Comparison of ENCODE assay signal across 22 cellular contexts in the genomic region with DNA sequence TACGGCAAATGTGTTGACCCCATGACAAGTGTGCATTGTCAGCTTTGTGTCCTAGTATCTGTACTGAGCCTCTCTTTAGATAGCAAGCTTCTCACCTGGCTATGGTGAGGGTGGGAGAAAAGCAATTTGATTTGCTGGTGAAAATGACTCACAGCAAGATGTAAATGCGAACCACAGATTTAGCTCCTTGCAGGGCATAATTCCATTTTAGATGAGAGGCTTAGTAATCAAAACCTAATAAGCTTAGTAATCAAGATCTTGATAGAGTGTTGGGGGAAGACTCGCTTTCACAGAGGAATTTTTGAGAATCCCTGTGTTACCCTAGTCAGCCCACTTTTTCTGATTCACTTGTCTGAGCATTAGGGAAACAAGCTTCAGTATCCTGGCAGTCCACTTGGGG.
"Had no signal": no experiment of that assay in that cellular context is flagged by ENCODE, and none has a peak within 500 bp of the region (broad histone marks: within the 10 kb centered on the region; RNA-seq: fewer than 3 reads in every experiment).

No MANE protein-coding gene starts in this region.

- H2AFZ ChIP-seq: neural progenitor cell had no signal

- H3K27ac Mint-ChIP-seq: activated B cell treated with CpG ODN at 0.5 μM for 24 hours; activated CD4-positive, alpha-beta T cell treated with anti-CD3 and anti-CD28 coated beads for 36 hours; activated naive CD8-positive, alpha-beta T cell treated with anti-CD3 and anti-CD28 coated beads, Interleukin-2, amount 50 U/mL, for 24 hours; endodermal cell; naive thymus-derived CD4-positive, alpha-beta T cell; neural progenitor cell had no signal

- DNase-seq: activated B cell treated with CpG ODN at 0.5 μM for 24 hours; activated CD4-positive, alpha-beta T cell treated with anti-CD3 and anti-CD28 coated beads for 36 hours; activated CD4-positive, alpha-beta T cell treated with anti-CD3 and anti-CD28 coated beads, Interleukin-2, amount 50 U/mL, for 4 hours; activated naive CD4-positive, alpha-beta T cell treated with anti-CD3 and anti-CD28 coated beads, Interleukin-2, amount 50 U/mL, for 16 hours; activated naive CD8-positive, alpha-beta T cell treated with anti-CD3 and anti-CD28 coated beads, Interleukin-2, amount 50 U/mL, for 24 hours; activated T-cell treated with anti-CD3 and anti-CD28 coated beads, Interleukin-2, amount 50 U/mL, for 48 hours; anterior cingulate cortex; cerebellar nuclear complex; endodermal cell; foreskin fibroblast; kidney; lower lobe of right lung; naive thymus-derived CD4-positive, alpha-beta T cell; right cardiac atrium; stimulated activated CD4-positive, alpha-beta T cell treated with anti-CD3 and anti-CD28 coated beads, Interleukin-4, amount 100 ng/mL, for 4 hours; stimulated activated naive CD8-positive, alpha-beta T cell treated with anti-CD3 and anti-CD28 coated beads, Interleukin-15, Interleukin-2, amounts not matched to agents 100 U/mL and 50 U/mL, for 24 hours; T-helper 9 cell; thyroid gland had no signal

- H3K9me3 Mint-ChIP-seq: activated B cell treated with CpG ODN at 0.5 μM for 24 hours; activated naive CD8-positive, alpha-beta T cell treated with anti-CD3 and anti-CD28 coated beads, Interleukin-2, amount 50 U/mL, for 24 hours; endodermal cell; neural progenitor cell had no signal

- ATAC-seq: activated CD4-positive, alpha-beta T cell treated with anti-CD3 and anti-CD28 coated beads for 36 hours; activated naive CD8-positive, alpha-beta T cell treated with anti-CD3 and anti-CD28 coated beads, Interleukin-2, amount 50 U/mL, for 24 hours; left lobe of liver; lower lobe of right lung; naive thymus-derived CD4-positive, alpha-beta T cell; right cardiac atrium; stimulated activated naive CD8-positive, alpha-beta T cell treated with anti-CD3 and anti-CD28 coated beads, Interleukin-15, Interleukin-2, amounts not matched to agents 100 U/mL and 50 U/mL, for 24 hours had no signal

- H3K27me3 Mint-ChIP-seq: activated B cell treated with CpG ODN at 0.5 μM for 24 hours; activated CD4-positive, alpha-beta T cell treated with anti-CD3 and anti-CD28 coated beads for 36 hours; activated naive CD8-positive, alpha-beta T cell treated with anti-CD3 and anti-CD28 coated beads, Interleukin-2, amount 50 U/mL, for 24 hours had no signal

- H3K9ac ChIP-seq: neural progenitor cell had no signal

- H3K4me3 ChIP-seq: coronary artery, lower lobe of right lung, neural progenitor cell, prostate gland, thyroid gland had no signal

- H3K36me3 Mint-ChIP-seq: neural progenitor cell had no signal

- H3K4me1 ChIP-seq: lower lobe of right lung, neural progenitor cell, prostate gland had no signal

- H3K4me2 ChIP-seq: neural progenitor cell had no signal

- H3K27ac ChIP-seq: coronary artery, lower lobe of right lung, neural progenitor cell, prostate gland, thyroid gland had no signal

- H3K4me3 Mint-ChIP-seq: activated B cell treated with CpG ODN at 0.5 μM for 24 hours; activated CD4-positive, alpha-beta T cell treated with anti-CD3 and anti-CD28 coated beads for 36 hours; activated naive CD8-positive, alpha-beta T cell treated with anti-CD3 and anti-CD28 coated beads, Interleukin-2, amount 50 U/mL, for 24 hours; endodermal cell; naive thymus-derived CD4-positive, alpha-beta T cell; neural progenitor cell had no signal

- H3K27me3 ChIP-seq: neural progenitor cell, thyroid gland had no signal

- H3K4me1 Mint-ChIP-seq: activated B cell treated with CpG ODN at 0.5 μM for 24 hours, endodermal cell had no signal

- FAIRE-seq: kidney had no signal

- H3K36me3 ChIP-seq: lower lobe of right lung, neural progenitor cell, prostate gland, thyroid gland had no signal

- H3K9me3 ChIP-seq: lower lobe of right lung, prostate gland, thyroid gland had no signal
